ENCODE assay signal across 26 cellular contexts in genomic region chr3:36196058-36196457, GRCh38.
DNase-seq lines count a peak whose midpoint lies in the region; ATAC-seq and TF ChIP-seq lines count a peak whose summit lies in the region.
"Had no signal": no experiment of that assay in that cellular context is flagged by ENCODE, and none has a peak within 500 bp of the region (broad histone marks: within the 10 kb centered on the region; RNA-seq: fewer than 3 reads in every experiment).

No MANE protein-coding gene starts in this region.

- no peaks in the 10 kb centered on the region for H3K27me3 ChIP-seq in SK-N-SH (ENCODE audit: insufficient read depth)
- no peaks in the 10 kb centered on the region for H3K27me3 ChIP-seq in thoracic aorta (replicated peaks; ENCODE audit: insufficient read depth)

- H3K36me3 ChIP-seq in SK-N-SH (replicated peaks in 1 of 2; ENCODE audit: control insufficient read depth in 1 of 2, insufficient read depth in 2 of 2, low read length in 1 of 2) (no peaks in the 10 kb centered on the region), thoracic aorta (no peaks in the 10 kb centered on the region)
- H3K36me3 ChIP-seq: HAP-1 had no signal

- CTCF ChIA-PET in SK-N-SH (lab: Yijun Ruan, JAX), result interaction anchor here (0.6 to 1.0 kb wide), 2 partner anchors 17 to 225 kb away, joined by 3 read pairs; no protein-coding TSS in a partner anchor
- CTCF ChIA-PET in activated CD8-positive, alpha-beta memory T cell treated with anti-CD3 and anti-CD28 coated beads, Interleukin-2, amount 10 ng/mL, durations not matched to agents 7 days and 5 days (lab: Charles Lee), result no interaction called here

- no peaks in the 10 kb centered on the region for H3K36me3 Mint-ChIP-seq in activated CD8-positive, alpha-beta memory T cell treated with anti-CD3 and anti-CD28 coated beads, Interleukin-2, amount 10 ng/mL, durations not matched to agents 7 days and 5 days

- H3K4me2 ChIP-seq in SK-N-SH, result no peak overlapping the region

- no peak overlapping the region for H3K4me3 Mint-ChIP-seq in activated CD8-positive, alpha-beta memory T cell treated with anti-CD3 and anti-CD28 coated beads, Interleukin-2, amount 10 ng/mL, durations not matched to agents 7 days and 5 days

- no peak overlapping the region for H3K27ac Mint-ChIP-seq in activated CD8-positive, alpha-beta memory T cell treated with anti-CD3 and anti-CD28 coated beads, Interleukin-2, amount 10 ng/mL, durations not matched to agents 7 days and 5 days

- TF ChIP-seq EP300 in SK-N-SH (IDR thresholded peaks at IDR 0.05; ENCODE audit: borderline replicate concordance in 1 of 2, low read depth in 1 of 2, low read length in 1 of 2), result no peak

- H3K79me2 ChIP-seq in SK-N-SH (ENCODE audit: insufficient read depth), result no peaks in the 10 kb centered on the region

- no peaks in the 10 kb centered on the region for H3F3A ChIP-seq in SK-N-SH (replicated peaks; ENCODE audit: insufficient read depth)

- H3K27me3 Mint-ChIP-seq in activated CD8-positive, alpha-beta memory T cell treated with anti-CD3 and anti-CD28 coated beads, Interleukin-2, amount 10 ng/mL, durations not matched to agents 7 days and 5 days, result no peaks in the 10 kb centered on the region

- H2AFZ ChIP-seq in SK-N-SH (ENCODE audit: low read depth), result no peak overlapping the region

- no peaks in the 10 kb centered on the region for H3K9me2 ChIP-seq in SK-N-SH

- peaks cover 2% of the 10 kb centered on the region for H3K9me3 Mint-ChIP-seq in activated CD8-positive, alpha-beta memory T cell treated with anti-CD3 and anti-CD28 coated beads, Interleukin-2, amount 10 ng/mL, durations not matched to agents 7 days and 5 days (ENCODE audit: low read depth)

- in situ Hi-C loops in KBM-7 (cut with MboI; ENCODE audit: low pct_unique_long_range_greater_than_20kb, low sequenced_read_pairs), result no loop called here

- H3K4me3 ChIP-seq in SK-N-SH (ENCODE audit: low read depth in 2 of 2, low read length in 1 of 2) (no peak overlapping the region), fibroblast of mammary gland (ENCODE audit: control insufficient read depth, low read depth, low read length) (no peak overlapping the region), thoracic aorta (no peak overlapping the region)
- H3K4me3 ChIP-seq: GM12878, HAP-1 had no signal

- DNase-seq in SK-N-SH (no peak), RKO (ENCODE audit: low spot score) (peak; percentile 32), fibroblast of mammary gland (ENCODE audit: low read depth) (peak; percentile 8), thoracic aorta (ENCODE audit: low spot score) (no peak), SW480 (ENCODE audit: low spot score) (no peak), KBM-7 (no peak)
- DNase-seq in activated CD8-positive, alpha-beta memory T cell treated with anti-CD3 and anti-CD28 coated beads, Interleukin-2, amount 10 ng/mL, durations not matched to agents 7 days and 5 days, result no peak
- DNase-seq: AML-193, C1 segment of cervical spinal cord, DMS53, EL, KG1, NCI-H1092 treated with DMSO at 0.1 percent for 48 hours, NCI-H1694, NCI-H2081, NCI-H2171 treated with DMSO at 0.1 percent for 48 hours, NCI-H446 treated with DMSO at 0.1 percent for 48 hours, NCI-H526 treated with DMSO at 0.1 percent for 48 hours, OCI-M1, RPMI8226, SHP77 had no signal

- TF ChIP-seq RAD21 in SK-N-SH (IDR thresholded peaks at IDR 0.05; ENCODE audit: low read length), result no peak

- H3K4me1 ChIP-seq in SK-N-SH (ENCODE audit: control insufficient read depth in 1 of 2, insufficient read depth in 2 of 2, low read depth in 1 of 2, low read length in 1 of 2) (peaks cover 0 to 9% of the 10 kb centered on the region in 2 experiments; a peak in 1 of 4 replicates), thoracic aorta (ENCODE audit: control insufficient read depth in 1 of 2, low read depth in 2 of 2) (no peaks in the 10 kb centered on the region)
- H3K4me1 ChIP-seq: HAP-1 had no signal

- ATAC-seq in SK-N-SH treated with all-trans-retinoic acid at 6 μM for 48 hours, result no peak
- peak; percentile 18 for ATAC-seq in thoracic aorta (ENCODE audit: insufficient number of reproducible peaks, low FRiP score, low read depth)
- no peak for ATAC-seq in activated CD8-positive, alpha-beta memory T cell treated with anti-CD3 and anti-CD28 coated beads, Interleukin-2, amount 10 ng/mL, durations not matched to agents 7 days and 5 days
- ATAC-seq: GM12878 had no signal

- no peaks in the 10 kb centered on the region for H3K4me1 Mint-ChIP-seq in activated CD8-positive, alpha-beta memory T cell treated with anti-CD3 and anti-CD28 coated beads, Interleukin-2, amount 10 ng/mL, durations not matched to agents 7 days and 5 days

- TF ChIP-seq CTCF in SK-N-SH (IDR thresholded peaks at IDR 0.05) (no peak), fibroblast of mammary gland (conservative IDR thresholded peaks at IDR 0.05; ENCODE audit: control insufficient read depth, insufficient read depth, low read depth, low read length) (no peak), thoracic aorta (IDR thresholded peaks at IDR 0.05) (no peak)

- H3K27ac ChIP-seq in SK-N-SH (ENCODE audit: low read depth in 2 of 2, low read length in 1 of 2), result no peak overlapping the region
- H3K27ac ChIP-seq in thoracic aorta, result no peak overlapping the region
- H3K27ac ChIP-seq: 22Rv1, HL-60 had no signal

- no peaks in the 10 kb centered on the region for H4K20me1 ChIP-seq in SK-N-SH (ENCODE audit: insufficient read depth)

- no peak overlapping the region for H3K9ac ChIP-seq in SK-N-SH

- no peaks in the 10 kb centered on the region for H3K9me3 ChIP-seq in SK-N-SH
- no peaks in the 10 kb centered on the region for H3K9me3 ChIP-seq in thoracic aorta
- H3K9me3 ChIP-seq: HAP-1 had no signal

- POLR2A ChIA-PET in SK-N-SH (lab: Yijun Ruan, JAX), result no interaction called here

TF ChIP-seq in SK-N-SH, 30 proteins besides CTCF, POLR2A, EP300 and RAD21:
- TF ChIP-seq FOSL2 (IDR thresholded peaks at IDR 0.05; ENCODE audit: borderline replicate concordance, low read depth), result 0 out of 2 replicates have a peak, but pooled peaks have one; percentile 6
- no peak for TF ChIP-seq MXI1 (IDR thresholded peaks at IDR 0.05; ENCODE audit: low read depth, low read length)
TF ChIP-seq in SK-N-SH: peak in this region for 1.

TF ChIP-seq in SK-N-SH treated with all-trans-retinoic acid at 6 μM for 48 hours, 23 proteins besides CTCF, POLR2A, EP300 and RAD21:
- TF ChIP-seq ZNF8 (CRISPR knock-in tag; IDR thresholded peaks at IDR 0.05) (no peak), ESRRG (CRISPR knock-in tag; IDR thresholded peaks at IDR 0.05) (no peak), BACH2 (CRISPR knock-in tag; IDR thresholded peaks at IDR 0.05; ENCODE audit: borderline replicate concordance) (no peak), CSDC2 (CRISPR knock-in tag; IDR thresholded peaks at IDR 0.05) (no peak), ZC3H10 (CRISPR knock-in tag; IDR thresholded peaks at IDR 0.05) (no peak), TOX (CRISPR knock-in tag; IDR thresholded peaks at IDR 0.05; ENCODE audit: borderline replicate concordance) (no peak), TSHZ2 (CRISPR knock-in tag; IDR thresholded peaks at IDR 0.05) (no peak), GLIS3 (CRISPR knock-in tag; IDR thresholded peaks at IDR 0.05) (no peak)
- TF ChIP-seq, protein P1, sequence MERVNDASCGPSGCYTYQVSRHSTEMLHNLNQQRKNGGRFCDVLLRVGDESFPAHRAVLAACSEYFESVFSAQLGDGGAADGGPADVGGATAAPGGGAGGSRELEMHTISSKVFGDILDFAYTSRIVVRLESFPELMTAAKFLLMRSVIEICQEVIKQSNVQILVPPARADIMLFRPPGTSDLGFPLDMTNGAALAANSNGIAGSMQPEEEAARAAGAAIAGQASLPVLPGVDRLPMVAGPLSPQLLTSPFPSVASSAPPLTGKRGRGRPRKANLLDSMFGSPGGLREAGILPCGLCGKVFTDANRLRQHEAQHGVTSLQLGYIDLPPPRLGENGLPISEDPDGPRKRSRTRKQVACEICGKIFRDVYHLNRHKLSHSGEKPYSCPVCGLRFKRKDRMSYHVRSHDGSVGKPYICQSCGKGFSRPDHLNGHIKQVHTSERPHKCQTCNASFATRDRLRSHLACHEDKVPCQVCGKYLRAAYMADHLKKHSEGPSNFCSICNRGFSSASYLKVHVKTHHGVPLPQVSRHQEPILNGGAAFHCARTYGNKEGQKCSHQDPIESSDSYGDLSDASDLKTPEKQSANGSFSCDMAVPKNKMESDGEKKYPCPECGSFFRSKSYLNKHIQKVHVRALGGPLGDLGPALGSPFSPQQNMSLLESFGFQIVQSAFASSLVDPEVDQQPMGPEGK (CRISPR knock-in tag; IDR thresholded peaks at IDR 0.05; ENCODE audit: borderline replicate concordance), result no peak
- TF ChIP-seq, protein P2, sequence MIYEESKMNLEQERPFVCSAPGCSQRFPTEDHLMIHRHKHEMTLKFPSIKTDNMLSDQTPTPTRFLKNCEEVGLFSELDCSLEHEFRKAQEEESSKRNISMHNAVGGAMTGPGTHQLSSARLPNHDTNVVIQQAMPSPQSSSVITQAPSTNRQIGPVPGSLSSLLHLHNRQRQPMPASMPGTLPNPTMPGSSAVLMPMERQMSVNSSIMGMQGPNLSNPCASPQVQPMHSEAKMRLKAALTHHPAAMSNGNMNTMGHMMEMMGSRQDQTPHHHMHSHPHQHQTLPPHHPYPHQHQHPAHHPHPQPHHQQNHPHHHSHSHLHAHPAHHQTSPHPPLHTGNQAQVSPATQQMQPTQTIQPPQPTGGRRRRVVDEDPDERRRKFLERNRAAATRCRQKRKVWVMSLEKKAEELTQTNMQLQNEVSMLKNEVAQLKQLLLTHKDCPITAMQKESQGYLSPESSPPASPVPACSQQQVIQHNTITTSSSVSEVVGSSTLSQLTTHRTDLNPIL (CRISPR knock-in tag; IDR thresholded peaks at IDR 0.05; ENCODE audit: low read depth), result no peak

Comparison
In these comparisons a context has a peak if more than half of its experiments do, and no peak if none do; other contexts are left out.
1. DNase-seq: peak in RKO (single experiment) and fibroblast of mammary gland (single experiment); none in SK-N-SH (single experiment), thoracic aorta (single experiment), SW480 (single experiment), activated CD8-positive, alpha-beta memory T cell treated with anti-CD3 and anti-CD28 coated beads, Interleukin-2, amount 10 ng/mL, durations not matched to agents 7 days and 5 days (single experiment) and KBM-7 (single experiment).